19 cellular contexts compared by ENCODE assay signal in the genomic region with DNA sequence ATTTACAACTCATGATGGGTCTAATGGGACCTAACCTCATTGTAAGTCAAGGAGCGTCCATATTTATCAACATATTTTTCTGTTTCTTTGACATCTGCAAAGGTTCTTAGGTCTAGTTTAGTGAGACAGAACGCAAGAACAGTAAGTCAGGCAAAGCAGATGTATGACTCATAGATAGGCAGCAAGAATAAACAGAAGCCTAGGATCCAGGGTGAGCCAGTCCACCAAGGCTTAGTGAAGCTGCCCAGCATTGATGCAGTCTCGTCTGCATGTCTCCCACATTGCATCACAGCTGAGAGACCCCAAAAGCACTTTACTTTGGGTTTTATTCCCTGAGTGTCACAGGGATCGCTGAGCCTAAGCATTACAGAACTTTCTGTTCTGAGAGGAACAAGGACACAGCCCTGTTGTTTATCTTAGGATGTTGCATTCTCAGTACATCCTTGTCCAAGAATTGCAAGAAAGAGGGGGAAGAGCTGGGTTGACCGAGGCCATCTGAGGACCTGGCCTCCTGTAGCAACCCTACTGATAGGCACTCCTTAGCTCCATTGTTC. TPM values are rescaled to one million over a fixed set of nuclear protein-coding genes. Genes with fewer than 3 reads are reported as not detected.
DNase-seq lines count a peak whose midpoint lies in the region; ATAC-seq, FAIRE-seq and TF ChIP-seq lines count a peak whose summit lies in the region.
"Had no signal": no experiment of that assay in that cellular context is flagged by ENCODE, and none has a peak within 500 bp of the region (broad histone marks: within the 10 kb centered on the region; RNA-seq: fewer than 3 reads in every experiment).

No MANE protein-coding gene starts in this region.

- H3K14ac ChIP-seq in IMR-90 (replicated peaks; ENCODE audit: low read depth, low read length): no peak overlapping the region

- H2AK5ac ChIP-seq in IMR-90 (ENCODE audit: low read depth, low read length): no peak overlapping the region

- dilution Hi-C loops in IMR-90 (cut with HindIII; ENCODE audit: low sequenced_read_pairs, unreplicated experiment): no loop called here

- no TSS peak for BruUV-seq in IMR-90 (replicated peaks; lab: Mats Ljungman, UMichigan)
- no TSS peak for BruUV-seq in K562 (replicated peaks; lab: Mats Ljungman, UMichigan)

- no peak overlapping the region for H2BK120ac ChIP-seq in IMR-90 (ENCODE audit: low read depth, low read length)

- H3K56ac ChIP-seq in IMR-90 (ENCODE audit: extremely low read depth, insufficient read depth, low read length): no peak overlapping the region

- no peak overlapping the region for H2AK9ac ChIP-seq in IMR-90 (replicated peaks; ENCODE audit: low read depth, low read length, poor library complexity)

- TF ChIP-seq POLR2A in IMR-90 (IDR thresholded peaks at IDR 0.05; ENCODE audit: low read depth, low read length) (no peak), K562 (conservative IDR thresholded peaks at IDR 0.05) (no peak)

- no peaks in the 10 kb centered on the region for H3K4me1 Mint-ChIP-seq in T-cell

- H3K4me2 ChIP-seq in IMR-90 (ENCODE audit: low read depth, low read length) (no peak overlapping the region), K562 (ENCODE audit: insufficient read depth, low read length) (no peak overlapping the region)

- H3K18ac ChIP-seq in IMR-90 (ENCODE audit: low read depth, low read length): no peak overlapping the region

- H3K27ac ChIP-seq in IMR-90 (ENCODE audit: insufficient read depth, low read length): no peak overlapping the region
- no peak overlapping the region for H3K27ac ChIP-seq in K562 (ENCODE audit: extremely low read depth, low read depth, low read length)

- H4K91ac ChIP-seq in IMR-90 (ENCODE audit: insufficient read depth, low read depth, low read length): no peak overlapping the region

- ATAC-seq in IMR-90 (ENCODE audit: low read depth): peak; percentile 71
- no peak for ATAC-seq in K562
- ATAC-seq in GM21528 (IDR thresholded peaks at IDR 0.05; ENCODE audit: low FRiP score, unreplicated experiment): no peak
- no peak for ATAC-seq in T-cell (replicated peaks in 1 of 4)

- H3K27me3 Mint-ChIP-seq in T-cell: peaks cover 9 to 20% of the 10 kb centered on the region in 2 donors
- H3K27me3 Mint-ChIP-seq: activated naive CD4-positive, alpha-beta T cell treated with anti-CD3 and anti-CD28 coated beads, Interleukin-2, amount 50 U/mL, for 24 hours had no signal

- H3K4me1 ChIP-seq in IMR-90 (ENCODE audit: control insufficient read depth, insufficient read depth, low read length) (0 out of 2 replicates have a peak, but pooled peaks cover 1% of the 10 kb centered on the region), K562 (replicated peaks in 1 of 2; ENCODE audit: control insufficient read depth in 2 of 2, insufficient read depth in 2 of 2, low read length in 2 of 2) (no peaks in the 10 kb centered on the region)

- H4K20me1 ChIP-seq in IMR-90 (ENCODE audit: insufficient read depth, low read length): no peaks in the 10 kb centered on the region
- no peaks in the 10 kb centered on the region for H4K20me1 ChIP-seq in K562 (replicated peaks; ENCODE audit: control insufficient read depth, insufficient read depth, low read length)

- TF ChIP-seq CTCF in IMR-90 (conservative IDR thresholded peaks at IDR 0.05; ENCODE audit: low read depth, low read length): no peak
- TF ChIP-seq CTCF in K562 (IDR thresholded peaks at IDR 0.05 in 2 of 3, conservative IDR thresholded peaks at IDR 0.05 in 1 of 3; ENCODE audit: insufficient read depth in 2 of 3, low read depth in 1 of 3, low read length in 3 of 3): no peak
- no peak for TF ChIP-seq CTCF in fibroblast of the aortic adventitia (IDR thresholded peaks at IDR 0.05; ENCODE audit: insufficient read depth, low read length)

- no peak overlapping the region for H2BK20ac ChIP-seq in IMR-90 (ENCODE audit: low read depth, low read length)

- no peaks in the 10 kb centered on the region for H3K79me2 ChIP-seq in K562 (ENCODE audit: control insufficient read depth, insufficient read depth, low read length)

- CTCF ChIA-PET in IMR-90 (lab: Yijun Ruan, JAX): interaction anchor here (1.4 kb wide), 1 partner anchor 11 kb away, joined by 3 read pairs; no protein-coding TSS in a partner anchor
- CTCF ChIA-PET in K562 (lab: Yijun Ruan, JAX; ENCODE audit: low intra/inter-chr PET ratio): no interaction called here
- CTCF ChIA-PET in T-cell (lab: Charles Lee): interaction anchor here in 1 of 2 donors (1.4 kb wide), 1 partner anchor 8 kb away, joined by 5 read pairs; no protein-coding TSS in a partner anchor

- TF ChIP-seq RAD21 in IMR-90 (IDR thresholded peaks at IDR 0.05; ENCODE audit: low read length) (no peak), K562 (CRISPR knock-in tag; conservative IDR thresholded peaks at IDR 0.05 in 1 of 2, IDR thresholded peaks at IDR 0.05 in 1 of 2) (no peak)

- intact Hi-C loops in IMR-90 (cut with micrococcal nuclease) (no loop called here), K562 (cut with micrococcal nuclease) (no loop called here)

- H3K4me3 ChIP-seq in IMR-90 (ENCODE audit: insufficient read depth, low read depth, low read length) (no peak overlapping the region), K562 (no peak overlapping the region), fibroblast of the aortic adventitia (ENCODE audit: low read depth, low read length) (no peak overlapping the region)

- H2BK15ac ChIP-seq in IMR-90 (ENCODE audit: low read depth, low read length): no peak overlapping the region

- no peaks in the 10 kb centered on the region for H3K36me3 Mint-ChIP-seq in T-cell
- H3K36me3 Mint-ChIP-seq: activated naive CD4-positive, alpha-beta T cell treated with anti-CD3 and anti-CD28 coated beads, Interleukin-2, amount 50 U/mL, for 24 hours; CD14-positive monocyte had no signal

- H3K27ac Mint-ChIP-seq in T-cell: no peak overlapping the region
- H3K27ac Mint-ChIP-seq: activated B cell treated with CpG ODN at 0.5 μM for 24 hours; activated naive CD4-positive, alpha-beta T cell treated with anti-CD3 and anti-CD28 coated beads, Interleukin-2, amount 50 U/mL, for 24 hours; CD14-positive monocyte had no signal

- no peak overlapping the region for H4K8ac ChIP-seq in IMR-90 (ENCODE audit: low read depth in 2 of 2, low read length in 2 of 2)

- in situ Hi-C loops in IMR-90 (cut with MboI; ENCODE audit: low sequenced_read_pairs) (no loop called here), K562 (cut with MboI) (no loop called here)

- no peak overlapping the region for H4K5ac ChIP-seq in IMR-90 (ENCODE audit: low read depth, low read length)

- POLR2A ChIA-PET in IMR-90 (lab: Charles Lee; ENCODE audit: unreplicated experiment) (no interaction called here), K562 (lab: Yijun Ruan, JAX) (interaction anchor here (1.2 kb wide), 1 partner anchor 19 kb away, joined by 3 read pairs; no protein-coding TSS in a partner anchor), T-cell (lab: Charles Lee) (no interaction called here)

- no peak overlapping the region for H3K4ac ChIP-seq in IMR-90 (ENCODE audit: low read depth, low read length)

- H3K9me3 ChIP-seq in IMR-90 (ENCODE audit: control insufficient read depth, insufficient read depth, low read length): peaks cover 4% of the 10 kb centered on the region; the same call in 1 of the 2 replicates
- no peaks in the 10 kb centered on the region for H3K9me3 ChIP-seq in K562 (replicated peaks; ENCODE audit: control insufficient read depth, insufficient read depth, low read depth, low read length)

- H3K23ac ChIP-seq in IMR-90 (ENCODE audit: low read depth, low read length): no peak overlapping the region

- no peak overlapping the region for H2BK5ac ChIP-seq in IMR-90 (ENCODE audit: low read depth, low read length, poor library complexity, severe bottlenecking)

- H3K36me3 ChIP-seq in IMR-90 (ENCODE audit: control insufficient read depth, insufficient read depth, low read length) (no peaks in the 10 kb centered on the region), K562 (ENCODE audit: control insufficient read depth, insufficient read depth, low read length) (no peaks in the 10 kb centered on the region)

- H3K9me3 Mint-ChIP-seq in T-cell: peaks cover 0 to 9% (median 8%) of the 10 kb centered on the region in 3 donors
- H3K9me3 Mint-ChIP-seq: activated naive CD4-positive, alpha-beta T cell treated with anti-CD3 and anti-CD28 coated beads, Interleukin-2, amount 50 U/mL, for 24 hours had no signal

- no peaks in the 10 kb centered on the region for H3K9me1 ChIP-seq in IMR-90 (ENCODE audit: insufficient read depth, low read length)
- no peaks in the 10 kb centered on the region for H3K9me1 ChIP-seq in K562 (ENCODE audit: control insufficient read depth, insufficient read depth, low read length)

- no peak for TF ChIP-seq EP300 in K562 (IDR thresholded peaks at IDR 0.05; ENCODE audit: low read length)

- H3K9ac ChIP-seq in IMR-90 (ENCODE audit: low read depth, low read length) (no peak overlapping the region), K562 (ENCODE audit: insufficient read depth in 1 of 2, low read depth in 2 of 2, low read length in 2 of 2) (no peak overlapping the region)

- no peak overlapping the region for H3K4me3 Mint-ChIP-seq in T-cell
- H3K4me3 Mint-ChIP-seq: activated B cell treated with CpG ODN at 0.5 μM for 24 hours; activated naive CD4-positive, alpha-beta T cell treated with anti-CD3 and anti-CD28 coated beads, Interleukin-2, amount 50 U/mL, for 24 hours; CD14-positive monocyte had no signal

- H3K27me3 ChIP-seq in IMR-90 (ENCODE audit: control insufficient read depth, insufficient read depth, low read length) (peaks cover 3% of the 10 kb centered on the region; the same call in 1 of the 2 replicates), K562 (ENCODE audit: control insufficient read depth in 2 of 2, insufficient read depth in 2 of 2, low read length in 2 of 2) (peaks cover 8 to 22% of the 10 kb centered on the region in 2 experiments)

- FAIRE-seq in K562 (lab: Jason Lieb, UNC): no peak
- FAIRE-seq: GM12892 had no signal

- DNase-seq in DMS53 (lab: John Stamatoyannopoulos, UW): peak; percentile 45
- DNase-seq in IMR-90: peak; percentile 46
- no peak for DNase-seq in K562 (ENCODE audit: extremely low read depth in 1 of 4, low spot score in 3 of 4)
- peak; percentile 40 for DNase-seq in fibroblast of the aortic adventitia (ENCODE audit: low read depth)
- DNase-seq in T-cell: no peak
- DNase-seq in NCI-H1105 treated with DMSO at 0.1 percent for 48 hours (lab: John Stamatoyannopoulos, UW): no peak
- DNase-seq in NCI-H146 treated with DMSO at 0.1 percent for 48 hours (lab: John Stamatoyannopoulos, UW; ENCODE audit: unreplicated experiment): no peak
- DNase-seq: activated B cell treated with CpG ODN at 0.5 μM for 24 hours; activated CD8-positive, alpha-beta memory T cell treated with anti-CD3 and anti-CD28 coated beads for 24 hours; cortex of kidney; DMS 273 treated with DMSO at 0.1 percent for 48 hours; NCI-H1417 treated with DMSO at 0.1 percent for 48 hours; NCI-H748 treated with DMSO at 0.1 percent for 48 hours; nucleus accumbens; substantia nigra had no signal

- 40% methylated on average over 1 of the region's 5 CpGs; no CpG with 5 or more reads in 1 of the 2 experiments for WGBS in IMR-90 (ENCODE audit: extremely low coverage in 2 of 2, insufficient read length in 1 of 2), 2 experiments
- 0% methylated on average over 5 of the region's 5 CpGs for WGBS in K562 (ENCODE audit: insufficient coverage, low coverage, missing lambda C conversion rate)

- peak overlapping the region; percentile 8 for H2AFZ ChIP-seq in IMR-90 (replicated peaks; ENCODE audit: low read length, poor library complexity)
- no peak overlapping the region for H2AFZ ChIP-seq in K562 (ENCODE audit: low read depth, low read length)

- H3K79me1 ChIP-seq in IMR-90 (ENCODE audit: low read depth in 1 of 2, low read length in 2 of 2): no peaks in the 10 kb centered on the region

RNA-seq across cellular contexts. Expression of gene TMEM177, which starts 29.6 kb away (rescaled TPM):
- total RNA-seq in IMR-90 (2012; rRNA removed) (6.8 and 7.8 TPM in 2 replicates), K562 (2014; rRNA removed) (31.3 and 42.7 TPM in 2 replicates), K562 (2014; rRNA removed; fragmentation: Illumina TruSeq; extraction: Trizol) (12.9 and 19.4 TPM in 2 replicates), K562 (2015; rRNA removed; fragmentation: Illumina TruSeq; extraction: Trizol) (26.5 and 29.7 TPM in 2 replicates), K562 (2021) (30.8 and 31.6 TPM in 2 replicates), fibroblast of the aortic adventitia (ENCODE audit: low replicate concordance) (1.9 and 6.6 TPM in 2 replicates), T-cell (10 to 100 TPM in 3 of 5 donors, 1 to 10 TPM in 2; 3.3 to 18.4 (median 16.1) TPM)
- polyA plus RNA-seq in IMR-90 (2012; rRNA removed) (8.2 and 8.7 TPM in 2 replicates), K562 (2011; rRNA removed) (19.1 and 22.2 TPM in 2 replicates), K562 (2014; fragmentation: Illumina TruSeq; extraction: Trizol) (30.2 and 31.8 TPM in 2 replicates), K562 (2014; fragmentation: Nextera tagmentation; extraction: Ambion mirVana) (10 to 100 TPM in 1 of 2 experiments, 1 to 10 TPM in 1; 9.1 to 18.7 TPM), K562 (2014; rRNA removed) (39.9 and 40.5 TPM in 2 replicates)
- polyA plus RNA-seq in IMR-90 (2012; cell fraction: cytosol; rRNA removed): 7.2 and 12.6 TPM in 2 replicates
- 4.4 and 6.8 TPM in 2 replicates for polyA plus RNA-seq in IMR-90 (2012; cell fraction: nucleus; rRNA removed; ENCODE audit: low replicate concordance)
- 17.3 and 28.8 TPM in 2 replicates for total RNA-seq in K562 (2011; cell fraction: chromatin; rRNA removed; ENCODE audit: low replicate concordance)
- total RNA-seq in K562 (2011; cell fraction: nucleolus; rRNA removed): 25.7 and 32.4 TPM in 2 replicates
- total RNA-seq in K562 (2011; cell fraction: nucleoplasm; rRNA removed): 25.3 and 32.2 TPM in 2 replicates
- polyA plus RNA-seq in K562 (2011; cell fraction: cytosol; rRNA removed): 29.8 and 77.4 TPM in 2 replicates
- polyA plus RNA-seq in K562 (2011; cell fraction: nucleus; rRNA removed): 18.2 and 29.2 TPM in 2 replicates
- 17.6 and 24.9 TPM in 2 replicates for polyA plus RNA-seq in K562 (2012)
- polyA minus RNA-seq in K562 (2011; rRNA and poly(A)+ RNA removed): 10.4 and 14.1 TPM in 2 replicates
- 10.2 and 10.3 TPM in 2 replicates for polyA minus RNA-seq in K562 (2011; cell fraction: cytosol; rRNA and poly(A)+ RNA removed)
- polyA minus RNA-seq in K562 (2011; cell fraction: nucleus; rRNA and poly(A)+ RNA removed): 28.4 and 28.7 TPM in 2 replicates

Comparison
In these comparisons a context has a peak if more than half of its experiments do, and no peak if none do; other contexts are left out.
1. DNase-seq: peak in DMS53 (single experiment), IMR-90 (single experiment) and fibroblast of the aortic adventitia (single experiment); none in K562 (0 of 4), T-cell (0 of 34), NCI-H1105 treated with DMSO at 0.1 percent for 48 hours (single experiment) and NCI-H146 treated with DMSO at 0.1 percent for 48 hours (single experiment).